8 cellular contexts compared by ENCODE assay signal in the genomic region with DNA sequence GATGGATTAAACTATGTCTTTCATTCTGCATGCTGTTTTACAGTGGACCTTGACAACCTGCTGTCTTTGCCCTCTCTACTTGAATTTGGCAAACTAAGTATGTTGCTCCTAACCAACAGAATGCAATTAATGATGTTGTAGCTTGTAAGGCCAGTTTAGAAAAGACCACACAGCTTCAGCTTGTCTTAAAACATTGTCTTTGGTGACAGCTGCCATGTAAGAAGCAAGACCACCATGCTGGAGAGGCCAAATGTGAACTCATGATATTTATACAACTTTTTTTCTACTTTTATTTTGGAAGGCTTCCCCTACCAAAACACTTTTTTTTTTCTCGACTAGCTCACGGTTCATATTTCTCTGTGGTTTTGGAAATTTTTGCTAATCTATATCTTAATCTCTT.
"Had no signal": no experiment of that assay in that cellular context is flagged by ENCODE, and none has a peak within 500 bp of the region (broad histone marks: within the 10 kb centered on the region; RNA-seq: fewer than 3 reads in every experiment).

No MANE protein-coding gene starts in this region.

- H3K36me3 ChIP-seq: HAP-1 had no signal

- H3K4me1 ChIP-seq: HAP-1 had no signal

- H3K4me3 ChIP-seq: HAP-1 had no signal

- H3K27ac Mint-ChIP-seq: HFFc6, IgD-negative memory B cell had no signal

- DNase-seq: GOT3, H7, HFFc6 had no signal

- H3K9me3 ChIP-seq: HAP-1 had no signal

- H3K27ac ChIP-seq: HL-60 had no signal

- H3K4me1 Mint-ChIP-seq: IgD-negative memory B cell had no signal

- H3K36me3 Mint-ChIP-seq: IgD-negative memory B cell had no signal

- ATAC-seq: HCT116, HepG2 had no signal

- H3K4me3 Mint-ChIP-seq: HFFc6, IgD-negative memory B cell had no signal
